In genomic region chr5:28914302-28914701, GRCh38 we compare ENCODE assay signal across 14 cellular contexts.
"Had no signal": no experiment of that assay in that cellular context is flagged by ENCODE, and none has a peak within 500 bp of the region (broad histone marks: within the 10 kb centered on the region; RNA-seq: fewer than 3 reads in every experiment).

No MANE protein-coding gene starts in this region.

- H3K36me3 Mint-ChIP-seq: naive B cell had no signal

- H3K27me3 Mint-ChIP-seq: activated T-helper 17 cell treated with anti-CD3 and anti-CD28 coated beads, Interleukin-2, amount 50 U/mL, for 72 hours; naive B cell had no signal

- H3K4me3 Mint-ChIP-seq: activated T-helper 17 cell treated with anti-CD3 and anti-CD28 coated beads, Interleukin-2, amount 50 U/mL, for 72 hours; naive B cell had no signal

- H3K4me1 Mint-ChIP-seq: activated T-helper 17 cell treated with anti-CD3 and anti-CD28 coated beads, Interleukin-2, amount 50 U/mL, for 72 hours; naive B cell had no signal

- ATAC-seq: activated CD4-positive, CD25-positive, alpha-beta regulatory T cell treated with anti-CD3 and anti-CD28 coated beads, Interleukin-2, amount 50 U/mL, for 24 hours; activated T-helper 17 cell treated with anti-CD3 and anti-CD28 coated beads, Interleukin-2, amount 50 U/mL, for 72 hours; left lung had no signal

- DNase-seq: activated naive CD4-positive, alpha-beta T cell treated with Interleukin-2 at 50 U/mL for 16 hours; anterior cingulate cortex; brain microvascular endothelial cell; cortex of kidney; effector CD4-positive, alpha-beta T cell; islet precursor cell; left lung; naive B cell; stimulated activated CD4-positive, alpha-beta T cell treated with anti-CD3 and anti-CD28 coated beads, Interleukin-12 subunit alpha, Interleukin-12 subunit beta, amount 100 ng/mL, for 4 hours; stimulated activated CD4-positive, alpha-beta T cell treated with anti-CD3 and anti-CD28 coated beads, Interleukin-2, amount 100 ng/mL, for 24 hours; thyroid gland; uterus had no signal

- H3K27ac Mint-ChIP-seq: activated T-helper 17 cell treated with anti-CD3 and anti-CD28 coated beads, Interleukin-2, amount 50 U/mL, for 72 hours; naive B cell had no signal
